19 cellular contexts compared by ENCODE assay signal in genomic region chr10:14834588-14834987, GRCh38. TPM values are rescaled to one million over a fixed set of nuclear protein-coding genes. Genes with fewer than 3 reads are reported as not detected.
DNase-seq lines count a peak whose midpoint lies in the region; ATAC-seq, FAIRE-seq and TF ChIP-seq lines count a peak whose summit lies in the region.
"Had no signal": no experiment of that assay in that cellular context is flagged by ENCODE, and none has a peak within 500 bp of the region (broad histone marks: within the 10 kb centered on the region; RNA-seq: fewer than 3 reads in every experiment).

No MANE protein-coding gene starts in this region.

- no peak overlapping the region for H2AFZ ChIP-seq in GM23338
- H2AFZ ChIP-seq in PC-3 (ENCODE audit: low read length), result no peak overlapping the region

- peaks cover 3% of the 10 kb centered on the region; the same call in 1 of the 3 replicates for H3K36me3 Mint-ChIP-seq in GM23338 (ENCODE audit: low read depth)

- no peak overlapping the region for H4K8ac ChIP-seq in mesendoderm (ENCODE audit: low read depth, low read length)

- H2AK5ac ChIP-seq in mesendoderm (ENCODE audit: low read length), result no peak overlapping the region

- intact Hi-C loops in PC-3 (cut with micrococcal nuclease), result no loop called here

- ATAC-seq in GM23338, result no peak
- ATAC-seq in GM18861 (IDR thresholded peaks at IDR 0.05; ENCODE audit: unreplicated experiment), result no peak
- no peak for ATAC-seq in PC-3
- ATAC-seq in GM19023 (IDR thresholded peaks at IDR 0.05; ENCODE audit: unreplicated experiment), result no peak
- ATAC-seq: A549, Panc1, Right ventricle myocardium inferior had no signal

- no peak overlapping the region for H3K4ac ChIP-seq in mesendoderm (ENCODE audit: low read depth, low read length)

- peak overlapping the region; percentile 9 for H3K56ac ChIP-seq in mesendoderm (ENCODE audit: low read length)

- no peaks in the 10 kb centered on the region for H3K9me3 ChIP-seq in skeletal muscle tissue (ENCODE audit: control insufficient read depth in 3 of 3, low read length in 3 of 3)
- H3K9me3 ChIP-seq in PC-3 (ENCODE audit: low read length), result no peaks in the 10 kb centered on the region
- H3K9me3 ChIP-seq: A549; BLaER1 treated with 17β-estradiol and CSF1 and Interleukin-3, amounts not matched to agents 10 nM and 100 nM had no signal

- no peak overlapping the region for H2BK120ac ChIP-seq in mesendoderm (ENCODE audit: low read depth, low read length)

- no peaks in the 10 kb centered on the region for H3K36me3 ChIP-seq in GM23338 (ENCODE audit: insufficient read depth)
- no peaks in the 10 kb centered on the region for H3K36me3 ChIP-seq in bronchial epithelial cell (ENCODE audit: control insufficient read depth, insufficient read depth, low read length)
- no peaks in the 10 kb centered on the region for H3K36me3 ChIP-seq in mesendoderm (ENCODE audit: control insufficient read depth, insufficient read depth, low read length)
- H3K36me3 ChIP-seq in skeletal muscle tissue (ENCODE audit: control insufficient read depth in 3 of 3, insufficient read depth in 3 of 3, low read length in 3 of 3), result peaks cover 4 to 20% (median 15%) of the 10 kb centered on the region in 3 donors
- H3K36me3 ChIP-seq in PC-3 (ENCODE audit: low read depth, low read length), result no peaks in the 10 kb centered on the region

- no peak overlapping the region for H2BK15ac ChIP-seq in mesendoderm (replicated peaks; ENCODE audit: low read depth)

- no peak overlapping the region for H3K4me3 Mint-ChIP-seq in GM23338
- H3K4me3 Mint-ChIP-seq: HFFc6 had no signal

- FAIRE-seq in bronchial epithelial cell (lab: Jason Lieb, UNC), result no peak
- FAIRE-seq: A549, GM18507 had no signal

- no peak for TF ChIP-seq CTCF in GM23338 (conservative IDR thresholded peaks at IDR 0.05; ENCODE audit: low read depth in 2 of 2)
- no peak for TF ChIP-seq CTCF in bronchial epithelial cell (IDR thresholded peaks at IDR 0.05; ENCODE audit: insufficient read depth, low read length, severe bottlenecking)
- TF ChIP-seq CTCF in PC-3 (conservative IDR thresholded peaks at IDR 0.05; ENCODE audit: low read depth, low read length), result no peak

- H3K27ac ChIP-seq in GM23338 (ENCODE audit: low read depth), result no peak overlapping the region
- H3K27ac ChIP-seq in mesendoderm (ENCODE audit: low read depth, low read length), result no peak overlapping the region
- peak overlapping the region; percentile 1 for H3K27ac ChIP-seq in skeletal muscle tissue (ENCODE audit: low read depth, low read length)
- H3K27ac ChIP-seq in PC-3 (ENCODE audit: low read length), result no peak overlapping the region
- H3K27ac ChIP-seq: A549; BLaER1 treated with 17β-estradiol and CSF1 and Interleukin-3, amounts not matched to agents 10 nM and 100 nM had no signal

- H3K23ac ChIP-seq in mesendoderm (ENCODE audit: low read length), result no peak overlapping the region

- no peak overlapping the region for H4K5ac ChIP-seq in mesendoderm (ENCODE audit: low read length)

- H3K27me3 Mint-ChIP-seq in GM23338 (ENCODE audit: insufficient read depth, low read depth, poor library complexity), result peaks cover 6% of the 10 kb centered on the region

- H3K27ac Mint-ChIP-seq in GM23338, result no peak overlapping the region; the same call in 1 of the 2 replicates
- H3K27ac Mint-ChIP-seq: HFFc6 had no signal

- no peak overlapping the region for H3K18ac ChIP-seq in mesendoderm (ENCODE audit: low read length)

- H3K79me1 ChIP-seq in mesendoderm (ENCODE audit: low read length), result peaks cover 3% of the 10 kb centered on the region

- H3K9me3 Mint-ChIP-seq in GM23338, result no peaks in the 10 kb centered on the region; the same call in 2 of the 3 replicates
- H3K9me3 Mint-ChIP-seq: HFFc6 had no signal

- BruUV-seq in PC-3 (replicated peaks; lab: Mats Ljungman, UMichigan), result no TSS peak

- CTCF ChIA-PET in PC-3 (lab: Charles Lee), result no interaction called here

- H4K20me1 ChIP-seq in GM23338 (replicated peaks; ENCODE audit: insufficient read depth) (0 out of 2 replicates have a peak, but pooled peaks cover 3% of the 10 kb centered on the region), PC-3 (ENCODE audit: low read length) (peaks cover 2% of the 10 kb centered on the region; the same call in 1 of the 2 replicates)

- no peak overlapping the region for H3K4me3 ChIP-seq in GM23338
- H3K4me3 ChIP-seq in bronchial epithelial cell (ENCODE audit: low read depth, low read length), result no peak overlapping the region
- H3K4me3 ChIP-seq in mesendoderm (ENCODE audit: low read length), result no peak overlapping the region
- H3K4me3 ChIP-seq in skeletal muscle tissue (ENCODE audit: low read length in 3 of 3), result no peak overlapping the region
- no peak overlapping the region for H3K4me3 ChIP-seq in PC-3 (ENCODE audit: low read length)
- H3K4me3 ChIP-seq: A549; BLaER1 treated with 17β-estradiol and CSF1 and Interleukin-3, amounts not matched to agents 10 nM and 100 nM had no signal

- peaks cover 16% of the 10 kb centered on the region for H3K4me1 Mint-ChIP-seq in GM23338

- no peaks in the 10 kb centered on the region for H3K27me3 ChIP-seq in GM23338 (ENCODE audit: insufficient read depth)
- H3K27me3 ChIP-seq in bronchial epithelial cell (ENCODE audit: control insufficient read depth, insufficient read depth, low read length), result no peaks in the 10 kb centered on the region
- no peaks in the 10 kb centered on the region for H3K27me3 ChIP-seq in mesendoderm (ENCODE audit: insufficient read depth, low read length, poor library complexity)
- H3K27me3 ChIP-seq in skeletal muscle tissue (ENCODE audit: control insufficient read depth in 3 of 3, insufficient read depth in 3 of 3, low read length in 3 of 3), result no peaks in the 10 kb centered on the region
- H3K27me3 ChIP-seq in PC-3 (ENCODE audit: low read length), result no peaks in the 10 kb centered on the region
- H3K27me3 ChIP-seq: BLaER1 treated with 17β-estradiol and CSF1 and Interleukin-3, amounts not matched to agents 10 nM and 100 nM had no signal

- POLR2A ChIA-PET in PC-3 (lab: Charles Lee; ENCODE audit: unreplicated experiment), result no interaction called here

- H3K4me2 ChIP-seq in GM23338, result 0 out of 2 replicates have a peak overlapping the region, but pooled peaks have one; percentile 13
- no peak overlapping the region for H3K4me2 ChIP-seq in mesendoderm (ENCODE audit: low read length)
- H3K4me2 ChIP-seq in PC-3 (ENCODE audit: low read length), result no peak overlapping the region
- H3K4me2 ChIP-seq: A549; BLaER1 treated with 17β-estradiol and CSF1 and Interleukin-3, amounts not matched to agents 10 nM and 100 nM had no signal

- H3K9ac ChIP-seq in mesendoderm (ENCODE audit: low read length) (no peak overlapping the region), skeletal muscle tissue (ENCODE audit: low read depth in 1 of 3, low read length in 3 of 3) (no peak overlapping the region), PC-3 (ENCODE audit: low read length) (no peak overlapping the region)
- H3K9ac ChIP-seq: BLaER1 treated with 17β-estradiol and CSF1 and Interleukin-3, amounts not matched to agents 10 nM and 100 nM had no signal

- WGBS in mesendoderm (ENCODE audit: extremely low coverage, insufficient coverage, low lambda C conversion rate), result no CpG with 5 or more reads among the region's 4 CpGs

- H3K79me2 ChIP-seq in GM23338 (replicated peaks; ENCODE audit: insufficient read depth), result peaks cover 13% of the 10 kb centered on the region
- H3K79me2 ChIP-seq in mesendoderm (ENCODE audit: control insufficient read depth, insufficient read depth, low read length), result peaks cover 14% of the 10 kb centered on the region
- peaks cover 15% of the 10 kb centered on the region for H3K79me2 ChIP-seq in PC-3 (ENCODE audit: low read length)

- peaks cover 6% of the 10 kb centered on the region for H3K4me1 ChIP-seq in GM23338 (ENCODE audit: insufficient read depth)
- peaks cover 4% of the 10 kb centered on the region for H3K4me1 ChIP-seq in mesendoderm (ENCODE audit: control insufficient read depth, low read depth, low read length)
- H3K4me1 ChIP-seq in skeletal muscle tissue (ENCODE audit: control insufficient read depth in 3 of 3, insufficient read depth in 3 of 3, low read length in 3 of 3), result peaks cover 8 to 22% (median 19%) of the 10 kb centered on the region in 3 donors
- H3K4me1 ChIP-seq in PC-3 (ENCODE audit: insufficient read depth, low read length), result peaks cover 6% of the 10 kb centered on the region; the same call in 1 of the 2 replicates

- no peaks in the 10 kb centered on the region for H3K9me2 ChIP-seq in GM23338 (ENCODE audit: insufficient read depth)
- no peaks in the 10 kb centered on the region for H3K9me2 ChIP-seq in PC-3 (replicated peaks; ENCODE audit: low read length)

- H2BK5ac ChIP-seq in mesendoderm (ENCODE audit: low read length), result no peak overlapping the region

- peak; percentile 43 for DNase-seq in GM23338 (ENCODE audit: low spot score)
- DNase-seq in bronchial epithelial cell (ENCODE audit: low read depth), result peak; percentile 3
- DNase-seq in mesendoderm, result peak; percentile 22
- DNase-seq in PC-3, result no peak
- DNase-seq: GF-D8, HFFc6, KBM-7, NCI-H1436, NCI-H2029, NCI-H510A treated with DMSO at 0.1 percent for 48 hours had no signal

- H3F3A ChIP-seq in GM23338 (replicated peaks; ENCODE audit: low read depth), result no peaks in the 10 kb centered on the region
- H3F3A ChIP-seq in PC-3 (ENCODE audit: low read length, unreplicated experiment), result no peaks in the 10 kb centered on the region

RNA-seq across cellular contexts. Expression of gene CDNF, which starts 3.2 kb away (rescaled TPM):
- 1.1 and 2.2 TPM in 2 replicates for total RNA-seq in GM23338 (2014; rRNA removed; shearing (Covaris generic))
- polyA plus RNA-seq in GM23338 (2016; fragmentation: Nextera tagmentation; extraction: Ambion mirVana), result 0.26 and 0.77 TPM in 2 replicates
- total RNA-seq in bronchial epithelial cell, result 0.79 and 1.3 TPM in 2 replicates
- polyA plus RNA-seq in mesendoderm (2013, experiment 1 of 2), result 1.00 TPM
- 1.0 TPM for polyA plus RNA-seq in mesendoderm (2013, experiment 2 of 2)
- 1.0 TPM for total RNA-seq in skeletal muscle tissue
- 1.2 TPM in 1 of 2 replicates, not detected in the other for total RNA-seq in PC-3 (2014; rRNA removed)
- total RNA-seq: M059J had no signal

RNA-seq across cellular contexts. Expression of gene HSPA14, which starts 3.5 kb away (rescaled TPM):
- 32.4 and 35.8 TPM in 2 replicates for total RNA-seq in GM23338 (2014; rRNA removed; shearing (Covaris generic))
- 46.5 and 48.1 TPM in 2 replicates for polyA plus RNA-seq in GM23338 (2016; fragmentation: Nextera tagmentation; extraction: Ambion mirVana)
- total RNA-seq in bronchial epithelial cell, result 6.3 and 6.8 TPM in 2 replicates
- 29.7 TPM for polyA plus RNA-seq in mesendoderm (2013, experiment 1 of 2)
- polyA plus RNA-seq in mesendoderm (2013, experiment 2 of 2), result 31.1 TPM
- total RNA-seq in skeletal muscle tissue, result 11.0 TPM
- 17.5 and 18.1 TPM in 2 replicates for total RNA-seq in PC-3 (2014; rRNA removed)

RNA-seq across cellular contexts. Expression of gene MSANTD7, which starts 3.5 kb away (rescaled TPM):
- 18.7 and 19.8 TPM in 2 replicates for total RNA-seq in GM23338 (2014; rRNA removed; shearing (Covaris generic))
- polyA plus RNA-seq in GM23338 (2016; fragmentation: Nextera tagmentation; extraction: Ambion mirVana), result 4.9 and 5.3 TPM in 2 replicates
- 21.4 and 21.6 TPM in 2 replicates for total RNA-seq in bronchial epithelial cell
- polyA plus RNA-seq in mesendoderm (2013, experiment 1 of 2), result 15.8 TPM
- polyA plus RNA-seq in mesendoderm (2013, experiment 2 of 2), result 15.5 TPM
- total RNA-seq in skeletal muscle tissue, result 12.0 TPM
- 8.2 and 10.7 TPM in 2 replicates for total RNA-seq in PC-3 (2014; rRNA removed)

RNA-seq across cellular contexts. Expression of gene SUV39H2, which starts 44.1 kb away (rescaled TPM):
- total RNA-seq in GM23338 (2014; rRNA removed; shearing (Covaris generic)), result 49.2 and 59.1 TPM in 2 replicates
- 30.4 and 33.3 TPM in 2 replicates for polyA plus RNA-seq in GM23338 (2016; fragmentation: Nextera tagmentation; extraction: Ambion mirVana)
- 6.1 and 7.4 TPM in 2 replicates for total RNA-seq in bronchial epithelial cell
- polyA plus RNA-seq in mesendoderm (2013, experiment 1 of 2), result 70.7 TPM
- 74.8 TPM for polyA plus RNA-seq in mesendoderm (2013, experiment 2 of 2)
- total RNA-seq in skeletal muscle tissue, result 13.0 TPM
- total RNA-seq in PC-3 (2014; rRNA removed), result 6.4 and 6.9 TPM in 2 replicates

RNA-seq across cellular contexts. Expression of gene FAM107B, which starts 59.9 kb away (rescaled TPM):
- total RNA-seq in GM23338 (2014; rRNA removed; shearing (Covaris generic)), result 17.6 and 20.5 TPM in 2 replicates
- polyA plus RNA-seq in GM23338 (2016; fragmentation: Nextera tagmentation; extraction: Ambion mirVana), result 11.0 and 16.0 TPM in 2 replicates
- total RNA-seq in bronchial epithelial cell (18.7 and 18.8 TPM in 2 replicates), skeletal muscle tissue (13.6 TPM), PC-3 (2014; rRNA removed) (33.5 and 36.6 TPM in 2 replicates)
- 38.5 TPM for polyA plus RNA-seq in mesendoderm (2013, experiment 1 of 2)
- polyA plus RNA-seq in mesendoderm (2013, experiment 2 of 2), result 36.3 TPM
